In the genomic region with DNA sequence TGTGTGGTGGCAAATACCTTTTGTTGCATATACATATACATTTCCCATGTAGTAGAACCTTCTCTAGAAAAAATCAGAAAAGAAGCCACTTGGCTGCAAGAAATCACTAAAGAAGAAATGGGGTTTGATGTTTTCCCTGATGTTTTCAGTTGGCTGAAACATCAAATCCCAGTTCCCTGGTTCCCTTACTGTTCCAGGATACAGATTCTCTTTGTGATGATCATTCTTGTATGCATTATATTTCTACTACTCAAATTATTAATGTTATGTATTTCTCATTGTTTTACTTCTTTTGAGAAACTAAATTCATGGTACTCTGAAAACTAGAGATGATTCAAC, we compare ENCODE assay signal across 9 cellular contexts. TPM values are rescaled to one million over a fixed set of nuclear protein-coding genes. Genes with fewer than 3 reads are reported as not detected.
DNase-seq lines count a peak whose midpoint lies in the region; ATAC-seq, FAIRE-seq and TF ChIP-seq lines count a peak whose summit lies in the region.
"Had no signal": no experiment of that assay in that cellular context is flagged by ENCODE, and none has a peak within 500 bp of the region (broad histone marks: within the 10 kb centered on the region; RNA-seq: fewer than 3 reads in every experiment).

No MANE protein-coding gene starts in this region.

- TF ChIP-seq CTCF in C4-2B (conservative IDR thresholded peaks at IDR 0.05): no peak
- TF ChIP-seq CTCF in Loucy (conservative IDR thresholded peaks at IDR 0.05; ENCODE audit: low read length): no peak
- TF ChIP-seq CTCF in endodermal cell (conservative IDR thresholded peaks at IDR 0.05): no peak
- TF ChIP-seq CTCF in pancreas (IDR thresholded peaks at IDR 0.05): no peak

- no peak overlapping the region for H3K4me3 Mint-ChIP-seq in endodermal cell
- H3K4me3 Mint-ChIP-seq: activated naive CD4-positive, alpha-beta T cell treated with anti-CD3 and anti-CD28 coated beads, Interleukin-2, amount 10 ng/mL, durations not matched to agents 7 days and 5 days had no signal

- H3K4me3 ChIP-seq in Loucy (ENCODE audit: low read length, poor library complexity, severe bottlenecking) (peak overlapping the region; percentile 79), endodermal cell (ENCODE audit: low read length) (peak overlapping the region; percentile 83), pancreas (peak overlapping the region in 3 of 4 donors; percentile 18 to 45 (median 38))

- H3K27ac Mint-ChIP-seq in endodermal cell: no peak overlapping the region
- H3K27ac Mint-ChIP-seq: activated naive CD4-positive, alpha-beta T cell treated with anti-CD3 and anti-CD28 coated beads, Interleukin-2, amount 10 ng/mL, durations not matched to agents 7 days and 5 days had no signal

- no peaks in the 10 kb centered on the region for H3K9me2 ChIP-seq in Loucy (replicated peaks; ENCODE audit: low read depth, low read length)

- no peaks in the 10 kb centered on the region for H3K79me2 ChIP-seq in Loucy (ENCODE audit: insufficient read depth, low read length)

- H2AFZ ChIP-seq in Loucy (ENCODE audit: low read length): peak overlapping the region; percentile 74; the same call in 1 of the 2 replicates

- H3K27me3 Mint-ChIP-seq in endodermal cell (ENCODE audit: insufficient read depth): no peaks in the 10 kb centered on the region

- FAIRE-seq in pancreas (lab: Jason Lieb, UNC): no peak

- H4K20me1 ChIP-seq in Loucy (ENCODE audit: insufficient read depth, low read length, poor library complexity, severe bottlenecking): no peaks in the 10 kb centered on the region

- H3K4me1 ChIP-seq in Loucy (ENCODE audit: insufficient read depth, low read length, poor library complexity, severe bottlenecking) (peaks cover 51% of the 10 kb centered on the region), endodermal cell (ENCODE audit: control insufficient read depth, insufficient read depth, low read length) (peaks cover 5% of the 10 kb centered on the region), pancreas (peaks cover 0 to 8% (median 0%) of the 10 kb centered on the region in 3 donors)

- H3K27ac ChIP-seq in C4-2B: peak overlapping the region; percentile 97
- peak overlapping the region; percentile 100 for H3K27ac ChIP-seq in endodermal cell (ENCODE audit: low read depth, low read length)
- peak overlapping the region in 3 of 4 donors; percentile 97 to 99 (median 99) for H3K27ac ChIP-seq in pancreas

- ATAC-seq in pancreas (no peak), HG03354 (IDR thresholded peaks at IDR 0.05; ENCODE audit: poor library complexity, severe bottlenecking, unreplicated experiment) (no peak)

- intact Hi-C loops in pancreas (cut with DNase I): no loop called here

- H3K36me3 ChIP-seq in Loucy (ENCODE audit: insufficient read depth, low read length) (no peaks in the 10 kb centered on the region), endodermal cell (ENCODE audit: control insufficient read depth, insufficient read depth, low read length) (no peaks in the 10 kb centered on the region), pancreas (no peaks in the 10 kb centered on the region)

- H3K9me3 Mint-ChIP-seq in endodermal cell: no peaks in the 10 kb centered on the region

- H3K9me3 ChIP-seq in Loucy (ENCODE audit: insufficient read depth, low read depth, low read length) (no peaks in the 10 kb centered on the region), endodermal cell (ENCODE audit: control insufficient read depth, low read length) (no peaks in the 10 kb centered on the region), pancreas (no peaks in the 10 kb centered on the region)

- H3F3A ChIP-seq in Loucy (ENCODE audit: low read depth): peaks cover 23% of the 10 kb centered on the region

- no peak for DNase-seq in endodermal cell
- no peak for DNase-seq in pancreas
- no peak for DNase-seq in activated gamma-delta T cell (lab: John Stamatoyannopoulos, UW)
- DNase-seq in A172 (ENCODE audit: low spot score): no peak
- no peak for DNase-seq in NCI-H2029 (lab: John Stamatoyannopoulos, UW)

- peaks cover 17% of the 10 kb centered on the region for H3K4me1 Mint-ChIP-seq in endodermal cell

- H3K4me2 ChIP-seq in Loucy (ENCODE audit: low read depth, low read length, poor library complexity, severe bottlenecking): peak overlapping the region; percentile 91

- H3K9ac ChIP-seq in Loucy (ENCODE audit: low read depth, low read length, poor library complexity, severe bottlenecking) (peak overlapping the region; percentile 92), endodermal cell (ENCODE audit: extremely low read depth, low read length, poor library complexity, severe bottlenecking) (no peak overlapping the region)

- no peaks in the 10 kb centered on the region for H3K36me3 Mint-ChIP-seq in endodermal cell (ENCODE audit: low read depth)

- no peaks in the 10 kb centered on the region for H3K27me3 ChIP-seq in Loucy (ENCODE audit: insufficient read depth, low read length, poor library complexity, severe bottlenecking)
- no peaks in the 10 kb centered on the region for H3K27me3 ChIP-seq in endodermal cell (ENCODE audit: control insufficient read depth, insufficient read depth, low read length, poor library complexity, severe bottlenecking)
- no peaks in the 10 kb centered on the region for H3K27me3 ChIP-seq in pancreas

RNA-seq across cellular contexts. Expression of a gene that starts 7.6 kb away (rescaled TPM):
- total RNA-seq in endodermal cell (1,000 to 10,000 TPM; 2,483 to 3,611 TPM), pancreas (1,000 to 10,000 TPM in 4 of 6 donors, 100 to 1,000 TPM in 2; 687 to 5,169 (median 2,340) TPM)
- polyA plus RNA-seq in endodermal cell (2013, experiment 1 of 2): 11,872 TPM
- 14,577 TPM for polyA plus RNA-seq in endodermal cell (2013, experiment 2 of 2)
- not detected for polyA plus RNA-seq in pancreas
- total RNA-seq in A172 (2014; rRNA removed; shearing (Covaris generic)): under 0.01 and 255 TPM in 2 replicates

RNA-seq across cellular contexts. Expression of a gene that starts 18.3 kb away (rescaled TPM):
- total RNA-seq in endodermal cell: 10 to 100 TPM; 58.4 to 61.8 TPM
- polyA plus RNA-seq in endodermal cell (2013, experiment 1 of 2): 38.9 TPM
- polyA plus RNA-seq in endodermal cell (2013, experiment 2 of 2): 33.9 TPM
- total RNA-seq in pancreas: 10 to 100 TPM in 5 of 6 donors, 1 to 10 TPM in 1; 8.1 to 18.3 (median 13.6) TPM
- 100 to 1,000 TPM in 1 of 2 donors, 10 to 100 TPM in 1; 52.6 to 101 TPM for polyA plus RNA-seq in pancreas
- 3.4 and 5.0 TPM in 2 replicates for total RNA-seq in A172 (2014; rRNA removed; shearing (Covaris generic))
